In genomic region chr18:32469190-32469611, GRCh38 we compare ENCODE assay signal across 8 cellular contexts. TPM values are rescaled to one million over a fixed set of nuclear protein-coding genes. Genes with fewer than 3 reads are reported as not detected.
DNase-seq lines count a peak whose midpoint lies in the region; ATAC-seq and TF ChIP-seq lines count a peak whose summit lies in the region.

No MANE protein-coding gene starts in this region.

- no peaks in the 10 kb centered on the region for H3K36me3 ChIP-seq in SK-N-MC (ENCODE audit: insufficient read depth, low read length)
- no peaks in the 10 kb centered on the region for H3K36me3 ChIP-seq in esophagus muscularis mucosa
- H3K36me3 ChIP-seq in mucosa of rectum (ENCODE audit: control insufficient read depth in 2 of 2, insufficient read depth in 2 of 2, low read length in 2 of 2): no peaks in the 10 kb centered on the region
- H3K36me3 ChIP-seq in uterus: no peaks in the 10 kb centered on the region

- H3K9me3 ChIP-seq in SK-N-MC (ENCODE audit: low read depth, low read length) (no peaks in the 10 kb centered on the region), esophagus muscularis mucosa (no peaks in the 10 kb centered on the region), mucosa of rectum (ENCODE audit: control insufficient read depth in 2 of 2, low read length in 2 of 2) (no peaks in the 10 kb centered on the region), uterus (no peaks in the 10 kb centered on the region)

- TF ChIP-seq POLR2A in esophagus muscularis mucosa (IDR thresholded peaks at IDR 0.05; ENCODE audit: low read depth) (no peak), uterus (IDR thresholded peaks at IDR 0.05) (no peak)

- no peak overlapping the region for H3K27ac ChIP-seq in C4-2B
- H3K27ac ChIP-seq in SK-N-MC: no peak overlapping the region
- H3K27ac ChIP-seq in esophagus muscularis mucosa (replicated peaks in 1 of 4): peak overlapping the region; percentile 85 to 95 (median 92)
- peak overlapping the region; percentile 77 to 78 for H3K27ac ChIP-seq in mucosa of rectum (ENCODE audit: low read depth in 2 of 2, low read length in 2 of 2)
- peak overlapping the region; percentile 93 for H3K27ac ChIP-seq in uterus

- H3K27me3 ChIP-seq in esophagus muscularis mucosa (no peaks in the 10 kb centered on the region), mucosa of rectum (ENCODE audit: control insufficient read depth in 2 of 2, insufficient read depth in 2 of 2, low read length in 2 of 2) (peaks cover 0 to 3% of the 10 kb centered on the region in 2 donors), uterus (no peaks in the 10 kb centered on the region)

- WGBS in esophagus muscularis mucosa: 11% methylated on average over 8 of the region's 8 CpGs

- DNase-seq in HuH-7 (ENCODE audit: low spot score) (peak; percentile 33), SK-N-MC (ENCODE audit: low read depth, low spot score) (no peak), esophagus muscularis mucosa (ENCODE audit: extremely low spot score) (no peak), uterus (peak; percentile 17 to 21)

- ATAC-seq in HG03460 (IDR thresholded peaks at IDR 0.05; ENCODE audit: unreplicated experiment) (no peak), HG03442 (IDR thresholded peaks at IDR 0.05; ENCODE audit: unreplicated experiment) (no peak)

- H3K4me3 ChIP-seq in SK-N-MC (peak overlapping the region; percentile 84), esophagus muscularis mucosa (peak overlapping the region; percentile 74 to 92 (median 88)), mucosa of rectum (ENCODE audit: low read length in 2 of 2) (peak overlapping the region; percentile 81 to 85), uterus (peak overlapping the region; percentile 54 to 83)

- intact Hi-C loops in esophagus muscularis mucosa (cut with DNase I) (loop anchor here (2.0 kb wide), 1 partner anchor 14 kb away; no protein-coding TSS in a partner anchor), uterus (cut with DNase I; ENCODE audit: low total_unique reads) (no loop called here)

- TF ChIP-seq CTCF in C4-2B (conservative IDR thresholded peaks at IDR 0.05) (0 out of 2 replicates have a peak, but pooled peaks have one; percentile 6), esophagus muscularis mucosa (IDR thresholded peaks at IDR 0.05) (peak; percentile 24 to 57 (median 30)), uterus (IDR thresholded peaks at IDR 0.05) (peak in 1 of 4 experiments; percentile 5)

- no peak for TF ChIP-seq EP300 in esophagus muscularis mucosa (IDR thresholded peaks at IDR 0.05)

- H3K9ac ChIP-seq in SK-N-MC (ENCODE audit: insufficient read length) (no peak overlapping the region), mucosa of rectum (ENCODE audit: low read depth in 1 of 2, low read length in 2 of 2) (peak overlapping the region; percentile 56 to 88)

- peaks cover 14 to 43% (median 35%) of the 10 kb centered on the region in 4 donors for H3K4me1 ChIP-seq in esophagus muscularis mucosa
- H3K4me1 ChIP-seq in mucosa of rectum (ENCODE audit: control insufficient read depth in 2 of 2, insufficient read depth in 2 of 2, low read length in 2 of 2): peaks cover 16 to 21% of the 10 kb centered on the region in 2 donors
- peaks cover 0 to 4% of the 10 kb centered on the region in 2 donors for H3K4me1 ChIP-seq in uterus

RNA-seq across cellular contexts. Expression of gene GAREM1, which starts 1.5 kb away (rescaled TPM):
- total RNA-seq in esophagus muscularis mucosa: 10 to 100 TPM in 2 of 4 donors, 1 to 10 TPM in 2; 7.0 to 11.6 (median 9.8) TPM
- 10 to 100 TPM in 1 of 4 donors, 1 to 10 TPM in 3; 1.5 to 12.0 (median 5.9) TPM for total RNA-seq in uterus

Comparison
In these comparisons a context has a peak if more than half of its experiments do, and no peak if none do; other contexts are left out.
1. H3K27ac ChIP-seq: peak in esophagus muscularis mucosa (4 of 4), mucosa of rectum (2 of 2) and uterus (2 of 2); none in C4-2B (single experiment) and SK-N-MC (single experiment).
2. DNase-seq: peak in HuH-7 (single experiment) and uterus (2 of 2); none in SK-N-MC (single experiment) and esophagus muscularis mucosa (single experiment).
3. Peak in every context shown above with its lines, with median percentiles within 50 percentile points of each other: H3K4me3 ChIP-seq.